In the genomic region with DNA sequence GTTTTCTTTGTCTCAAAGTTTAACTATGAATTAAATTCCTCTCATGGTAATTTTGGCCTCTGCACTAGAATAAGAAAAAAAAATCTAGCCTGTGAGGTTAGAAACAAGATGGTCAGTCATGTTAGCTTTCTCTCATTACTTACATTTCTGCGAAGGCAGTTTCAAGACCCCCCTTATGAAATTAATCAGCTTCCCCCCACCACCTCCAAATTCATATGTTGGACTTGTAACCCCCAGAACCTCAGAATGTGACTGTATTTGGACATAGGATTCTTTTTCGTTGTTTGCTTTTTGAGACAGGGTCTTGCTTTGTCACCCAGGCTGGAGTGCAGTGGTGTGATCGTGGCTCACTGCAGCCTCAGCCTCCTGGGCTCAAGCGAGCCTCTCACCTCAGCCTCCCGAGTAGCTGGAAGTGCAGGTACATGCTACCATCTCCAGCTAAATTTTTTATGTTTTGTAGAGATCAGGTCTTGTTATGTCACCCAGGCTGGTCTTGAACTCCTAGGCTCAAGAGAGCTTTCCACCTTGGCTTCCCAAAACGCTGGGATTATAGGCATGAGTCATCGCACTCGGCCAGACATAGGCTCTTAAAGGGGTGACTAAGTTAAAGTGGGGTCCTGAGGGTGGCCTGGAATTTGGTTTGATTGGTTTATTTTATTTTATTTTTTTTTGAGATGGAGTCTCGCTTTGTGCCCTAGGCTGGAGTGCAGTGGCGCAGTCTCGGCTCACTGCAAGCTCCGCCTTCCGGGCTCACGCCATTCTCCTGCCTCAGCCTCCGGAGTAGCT, we compare ENCODE assay signal across 17 cellular contexts. TPM values are rescaled to one million over a fixed set of nuclear protein-coding genes. Genes with fewer than 3 reads are reported as not detected.
DNase-seq lines count a peak whose midpoint lies in the region; ATAC-seq and TF ChIP-seq lines count a peak whose summit lies in the region.
"Had no signal": no experiment of that assay in that cellular context is flagged by ENCODE, and none has a peak within 500 bp of the region (broad histone marks: within the 10 kb centered on the region; RNA-seq: fewer than 3 reads in every experiment).

No MANE protein-coding gene starts in this region.

- H3K27ac ChIP-seq in BLaER1 treated with 17β-estradiol and CSF1 and Interleukin-3, amounts not matched to agents 10 nM and 100 nM: peak overlapping the region in 2 of 11 experiments; percentile 89 to 90; a peak in 3 of 22 replicates
- peak overlapping the region; percentile 90 to 99 (median 96) for H3K27ac ChIP-seq in gastrocnemius medialis
- peak overlapping the region in 2 of 5 donors; percentile 79 to 99 for H3K27ac ChIP-seq in adrenal gland

- peaks cover 0 to 11% (median 3%) of the 10 kb centered on the region in 11 experiments; a peak in 15 of 22 replicates for H3K36me3 ChIP-seq in BLaER1 treated with 17β-estradiol and CSF1 and Interleukin-3, amounts not matched to agents 10 nM and 100 nM
- peaks cover 0 to 10% of the 10 kb centered on the region in 2 donors for H3K36me3 ChIP-seq in gastrocnemius medialis
- H3K36me3 ChIP-seq in adrenal gland (replicated peaks in 1 of 2): peaks cover 0 to 5% of the 10 kb centered on the region in 2 donors

- H3K9me3 Mint-ChIP-seq in activated CD4-positive, alpha-beta T cell treated with anti-CD3 and anti-CD28 coated beads, Interleukin-2, amount 10 ng/mL, durations not matched to agents 24 days and 14 days: no peaks in the 10 kb centered on the region
- H3K9me3 Mint-ChIP-seq in activated T-helper 1 cell treated with anti-CD3 and anti-CD28 coated beads, Interleukin-12 subunit alpha, Interleukin-12 subunit beta, Interleukin-2, Interleukin-4 antibody, amounts not matched to agents 30 ng/mL and 10 ng/mL and 1 ng/mL, durations not matched to agents 14 hours and 24 hours and 36 hours: no peaks in the 10 kb centered on the region
- no peaks in the 10 kb centered on the region for H3K9me3 Mint-ChIP-seq in MCF 10A (ENCODE audit: unreplicated experiment)
- H3K9me3 Mint-ChIP-seq: activated B cell treated with CpG ODN at 0.5 μM for 24 hours; CD4-positive, alpha-beta T cell had no signal

- no peak for ATAC-seq in gastrocnemius medialis
- ATAC-seq: mucosa of descending colon had no signal

- no peak overlapping the region for H3K27ac Mint-ChIP-seq in activated CD4-positive, alpha-beta T cell treated with anti-CD3 and anti-CD28 coated beads, Interleukin-2, amount 10 ng/mL, durations not matched to agents 24 days and 14 days
- H3K27ac Mint-ChIP-seq in activated T-helper 1 cell treated with anti-CD3 and anti-CD28 coated beads, Interleukin-12 subunit alpha, Interleukin-12 subunit beta, Interleukin-2, Interleukin-4 antibody, amounts not matched to agents 30 ng/mL and 10 ng/mL and 1 ng/mL, durations not matched to agents 14 hours and 24 hours and 36 hours: peak overlapping the region; percentile 67
- no peak overlapping the region for H3K27ac Mint-ChIP-seq in MCF 10A (ENCODE audit: low read depth, unreplicated experiment)
- H3K27ac Mint-ChIP-seq: activated B cell treated with CpG ODN at 0.5 μM for 24 hours had no signal

- H3K27me3 Mint-ChIP-seq in activated CD4-positive, alpha-beta T cell treated with anti-CD3 and anti-CD28 coated beads, Interleukin-2, amount 10 ng/mL, durations not matched to agents 24 days and 14 days: no peaks in the 10 kb centered on the region
- no peaks in the 10 kb centered on the region for H3K27me3 Mint-ChIP-seq in activated T-helper 1 cell treated with anti-CD3 and anti-CD28 coated beads, Interleukin-12 subunit alpha, Interleukin-12 subunit beta, Interleukin-2, Interleukin-4 antibody, amounts not matched to agents 30 ng/mL and 10 ng/mL and 1 ng/mL, durations not matched to agents 14 hours and 24 hours and 36 hours (ENCODE audit: insufficient read depth)
- peaks cover 14% of the 10 kb centered on the region for H3K27me3 Mint-ChIP-seq in MCF 10A (ENCODE audit: insufficient read depth, unreplicated experiment)
- H3K27me3 Mint-ChIP-seq: activated B cell treated with CpG ODN at 0.5 μM for 24 hours; CD4-positive, alpha-beta T cell had no signal

- no peak for DNase-seq in activated CD4-positive, alpha-beta T cell treated with anti-CD3 and anti-CD28 coated beads, Interleukin-2, amount 10 ng/mL, durations not matched to agents 24 days and 14 days
- DNase-seq in activated CD4-positive, alpha-beta T cell treated with anti-CD3 and anti-CD28 coated beads for 48 hours: no peak
- no peak for DNase-seq in activated T-helper 1 cell treated with anti-CD3 and anti-CD28 coated beads, Interleukin-12 subunit alpha, Interleukin-12 subunit beta, Interleukin-2, Interleukin-4 antibody, amounts not matched to agents 30 ng/mL and 10 ng/mL and 1 ng/mL, durations not matched to agents 14 hours and 24 hours and 36 hours (ENCODE audit: low spot score)
- DNase-seq in gastrocnemius medialis (no peak), NCI-H1417 treated with DMSO at 0.1 percent for 48 hours (lab: John Stamatoyannopoulos, UW) (no peak), MCF 10A (ENCODE audit: unreplicated experiment) (no peak), adrenal gland (no peak)
- DNase-seq: activated B cell treated with CpG ODN at 0.5 μM for 24 hours; activated CD8-positive, alpha-beta memory T cell treated with anti-CD3 and anti-CD28 coated beads, Interleukin-2, amount 50 U/mL, for 48 hours; amygdala; CD4-positive, alpha-beta T cell; DND-41; foreskin fibroblast; mucosa of descending colon; NCI-H2081 treated with DMSO at 0.1 percent for 48 hours; OCI-M1 had no signal

- peak overlapping the region in 7 of 11 experiments; percentile 75 to 93 (median 82); a peak in 9 of 22 replicates for H3K4me2 ChIP-seq in BLaER1 treated with 17β-estradiol and CSF1 and Interleukin-3, amounts not matched to agents 10 nM and 100 nM

- peaks cover 16% of the 10 kb centered on the region for H3K4me1 Mint-ChIP-seq in activated CD4-positive, alpha-beta T cell treated with anti-CD3 and anti-CD28 coated beads, Interleukin-2, amount 10 ng/mL, durations not matched to agents 24 days and 14 days
- H3K4me1 Mint-ChIP-seq in activated T-helper 1 cell treated with anti-CD3 and anti-CD28 coated beads, Interleukin-12 subunit alpha, Interleukin-12 subunit beta, Interleukin-2, Interleukin-4 antibody, amounts not matched to agents 30 ng/mL and 10 ng/mL and 1 ng/mL, durations not matched to agents 14 hours and 24 hours and 36 hours (ENCODE audit: low read depth): peaks cover 15% of the 10 kb centered on the region
- no peaks in the 10 kb centered on the region for H3K4me1 Mint-ChIP-seq in MCF 10A (ENCODE audit: insufficient read depth, unreplicated experiment)

- H3K4me3 Mint-ChIP-seq in activated CD4-positive, alpha-beta T cell treated with anti-CD3 and anti-CD28 coated beads, Interleukin-2, amount 10 ng/mL, durations not matched to agents 24 days and 14 days: peak overlapping the region; percentile 41
- H3K4me3 Mint-ChIP-seq in activated T-helper 1 cell treated with anti-CD3 and anti-CD28 coated beads, Interleukin-12 subunit alpha, Interleukin-12 subunit beta, Interleukin-2, Interleukin-4 antibody, amounts not matched to agents 30 ng/mL and 10 ng/mL and 1 ng/mL, durations not matched to agents 14 hours and 24 hours and 36 hours: peak overlapping the region; percentile 47
- H3K4me3 Mint-ChIP-seq in MCF 10A (ENCODE audit: unreplicated experiment): no peak overlapping the region
- H3K4me3 Mint-ChIP-seq: CD4-positive, alpha-beta T cell had no signal

- POLR2A ChIA-PET in MCF 10A (lab: Yijun Ruan, JAX): interaction anchor here (0.6 to 2.2 kb wide), 2 partner anchors 8 to 108 kb away, joined by 3 to 6 read pairs; no protein-coding TSS in a partner anchor

- intact Hi-C loops in activated CD4-positive, alpha-beta T cell treated with anti-CD3 and anti-CD28 coated beads, Interleukin-2, amount 10 ng/mL, durations not matched to agents 24 days and 14 days (cut with micrococcal nuclease): loop anchor here (5.0 kb wide), 1 partner anchor 153 kb away; no protein-coding TSS in a partner anchor
- intact Hi-C loops in activated T-helper 1 cell treated with anti-CD3 and anti-CD28 coated beads, Interleukin-12 subunit alpha, Interleukin-12 subunit beta, Interleukin-2, Interleukin-4 antibody, amounts not matched to agents 30 ng/mL and 10 ng/mL and 1 ng/mL, durations not matched to agents 14 hours and 24 hours and 36 hours (cut with micrococcal nuclease): no loop called here
- intact Hi-C loops in gastrocnemius medialis (cut with DNase I; ENCODE audit: low total_unique reads): loop anchor here (5.0 kb wide), 1 partner anchor 153 kb away; no protein-coding TSS in a partner anchor
- intact Hi-C loops in MCF 10A (cut with micrococcal nuclease): no loop called here
- intact Hi-C loops in adrenal gland (cut with DNase I): loop anchor here in 1 of 2 donors (10.0 kb wide), 1 partner anchor 156 kb away; no protein-coding TSS in a partner anchor

- BruUV-seq in MCF 10A (replicated peaks; lab: Mats Ljungman, UMichigan): no TSS peak

- peaks cover 37 to 54% (median 48%) of the 10 kb centered on the region in 10 experiments for H3K4me1 ChIP-seq in BLaER1 treated with 17β-estradiol and CSF1 and Interleukin-3, amounts not matched to agents 10 nM and 100 nM
- peaks cover 25 to 34% of the 10 kb centered on the region in 2 donors for H3K4me1 ChIP-seq in gastrocnemius medialis
- H3K4me1 ChIP-seq in adrenal gland (replicated peaks in 1 of 2): peaks cover 6 to 21% of the 10 kb centered on the region in 2 donors

- H3K9ac ChIP-seq in BLaER1 treated with 17β-estradiol and CSF1 and Interleukin-3, amounts not matched to agents 10 nM and 100 nM: peak overlapping the region in 2 of 11 experiments; percentile 87 to 95; a peak in 2 of 22 replicates

- in situ Hi-C loops in gastrocnemius medialis (cut with MboI; ENCODE audit: low sequenced_read_pairs in 4 of 4): loop anchor here (5.0 to 25.0 kb wide), 3 partner anchors 43 to 147 kb away; no protein-coding TSS in a partner anchor

- no peaks in the 10 kb centered on the region for H3K27me3 ChIP-seq in BLaER1 treated with 17β-estradiol and CSF1 and Interleukin-3, amounts not matched to agents 10 nM and 100 nM
- H3K27me3 ChIP-seq in gastrocnemius medialis: no peaks in the 10 kb centered on the region
- no peaks in the 10 kb centered on the region for H3K27me3 ChIP-seq in adrenal gland

- TF ChIP-seq POLR2A in gastrocnemius medialis (IDR thresholded peaks at IDR 0.05) (no peak), adrenal gland (IDR thresholded peaks at IDR 0.05) (no peak)

- CTCF ChIA-PET in MCF 10A (lab: Yijun Ruan, JAX): interaction anchor here (0.6 to 6.9 kb wide), 9 partner anchors 8 to 149 kb away, joined by 3 to 66 read pairs (median 4); no protein-coding TSS in a partner anchor

- H3K9me3 ChIP-seq in BLaER1 treated with 17β-estradiol and CSF1 and Interleukin-3, amounts not matched to agents 10 nM and 100 nM (replicated peaks in 1 of 11): no peaks in the 10 kb centered on the region
- H3K9me3 ChIP-seq in gastrocnemius medialis (no peaks in the 10 kb centered on the region), adrenal gland (replicated peaks in 1 of 3) (no peaks in the 10 kb centered on the region)
- H3K9me3 ChIP-seq: mucosa of descending colon had no signal

- 81 to 88% (median 84%) methylated on average over 15 of the region's 15 CpGs for WGBS in adrenal gland, 4 donors

- H3K36me3 Mint-ChIP-seq in activated CD4-positive, alpha-beta T cell treated with anti-CD3 and anti-CD28 coated beads, Interleukin-2, amount 10 ng/mL, durations not matched to agents 24 days and 14 days (ENCODE audit: low read depth): peaks cover 4% of the 10 kb centered on the region
- H3K36me3 Mint-ChIP-seq in activated T-helper 1 cell treated with anti-CD3 and anti-CD28 coated beads, Interleukin-12 subunit alpha, Interleukin-12 subunit beta, Interleukin-2, Interleukin-4 antibody, amounts not matched to agents 30 ng/mL and 10 ng/mL and 1 ng/mL, durations not matched to agents 14 hours and 24 hours and 36 hours (ENCODE audit: low read depth): peaks cover 3% of the 10 kb centered on the region
- H3K36me3 Mint-ChIP-seq in MCF 10A (ENCODE audit: insufficient read depth, unreplicated experiment): peaks cover 8% of the 10 kb centered on the region

- H4K20me1 ChIP-seq in BLaER1 treated with 17β-estradiol and CSF1 and Interleukin-3, amounts not matched to agents 10 nM and 100 nM: no peaks in the 10 kb centered on the region

- H3K4me3 ChIP-seq in BLaER1 treated with 17β-estradiol and CSF1 and Interleukin-3, amounts not matched to agents 10 nM and 100 nM: peak overlapping the region in 2 of 10 experiments; percentile 53 to 58; a peak in 3 of 20 replicates
- peak overlapping the region in 3 of 4 donors; percentile 55 to 66 (median 60) for H3K4me3 ChIP-seq in gastrocnemius medialis
- H3K4me3 ChIP-seq in adrenal gland: peak overlapping the region in 1 of 4 donors; percentile 47
- H3K4me3 ChIP-seq: mucosa of descending colon had no signal

- TF ChIP-seq CTCF in gastrocnemius medialis (IDR thresholded peaks at IDR 0.05 in 4 of 5, conservative IDR thresholded peaks at IDR 0.05 in 1 of 5) (no peak), MCF 10A (IDR thresholded peaks at IDR 0.05; ENCODE audit: unreplicated experiment) (no peak), adrenal gland (IDR thresholded peaks at IDR 0.05) (no peak)

RNA-seq across cellular contexts. Expression of a gene that starts 1.4 kb away (rescaled TPM):
- total RNA-seq in activated CD4-positive, alpha-beta T cell treated with anti-CD3 and anti-CD28 coated beads, Interleukin-2, amount 10 ng/mL, durations not matched to agents 24 days and 14 days: 9.2 and 11.4 TPM in 2 replicates
- 12.2 and 12.7 TPM in 2 replicates for total RNA-seq in activated T-helper 1 cell treated with anti-CD3 and anti-CD28 coated beads, Interleukin-12 subunit alpha, Interleukin-12 subunit beta, Interleukin-2, Interleukin-4 antibody, amounts not matched to agents 30 ng/mL and 10 ng/mL and 1 ng/mL, durations not matched to agents 14 hours and 24 hours and 36 hours
- 10 to 100 TPM; 25.7 to 61.1 (median 51.1) TPM for total RNA-seq in gastrocnemius medialis
- 1.1 and 1.4 TPM in 2 replicates for total RNA-seq in MCF 10A (2022)
- 100 to 1,000 TPM in 1 of 8 donors, 10 to 100 TPM in 7; 27.6 to 122 (median 51.6) TPM for total RNA-seq in adrenal gland
- polyA plus RNA-seq in adrenal gland: 100 to 1,000 TPM in 1 of 3 donors, 10 to 100 TPM in 2; 26.7 to 123 (median 83.6) TPM

Comparison
In these comparisons a context has a peak if more than half of its experiments do, and no peak if none do; other contexts are left out.
1. intact Hi-C loops: an anchor here in activated CD4-positive, alpha-beta T cell treated with anti-CD3 and anti-CD28 coated beads, Interleukin-2, amount 10 ng/mL, durations not matched to agents 24 days and 14 days (5.0 kb wide) and gastrocnemius medialis (5.0 kb wide); none called in activated T-helper 1 cell treated with anti-CD3 and anti-CD28 coated beads, Interleukin-12 subunit alpha, Interleukin-12 subunit beta, Interleukin-2, Interleukin-4 antibody, amounts not matched to agents 30 ng/mL and 10 ng/mL and 1 ng/mL, durations not matched to agents 14 hours and 24 hours and 36 hours and MCF 10A.